19 cellular contexts compared by ENCODE assay signal in genomic region chr3:171377859-171378258, GRCh38.
DNase-seq lines count a peak whose midpoint lies in the region; ATAC-seq and TF ChIP-seq lines count a peak whose summit lies in the region.
"Had no signal": no experiment of that assay in that cellular context is flagged by ENCODE, and none has a peak within 500 bp of the region (broad histone marks: within the 10 kb centered on the region; RNA-seq: fewer than 3 reads in every experiment).

No MANE protein-coding gene starts in this region.

- no peaks in the 10 kb centered on the region for H3K27me3 Mint-ChIP-seq in natural killer cell (ENCODE audit: low read depth in 2 of 2)
- no peaks in the 10 kb centered on the region for H3K27me3 Mint-ChIP-seq in natural killer cell treated with Interleukin-12 subunit alpha and Interleukin-12 subunit beta and Interleukin-15 and Interleukin-18, amount 100 ng/mL, for 72 hours
- H3K27me3 Mint-ChIP-seq: B cell; CD4-positive, alpha-beta T cell had no signal

- H4K8ac ChIP-seq in mesenchymal stem cell (ENCODE audit: low read length) = no peak overlapping the region

- no peak for TF ChIP-seq CTCF in natural killer cell (IDR thresholded peaks at IDR 0.05)

- H2BK5ac ChIP-seq in mesenchymal stem cell (ENCODE audit: low read depth, low read length, poor library complexity, severe bottlenecking) = no peak overlapping the region

- H2AFZ ChIP-seq in mesenchymal stem cell (ENCODE audit: low read depth, low read length) = no peak overlapping the region

- H3K36me3 Mint-ChIP-seq in natural killer cell = no peaks in the 10 kb centered on the region
- H3K36me3 Mint-ChIP-seq in natural killer cell treated with Interleukin-12 subunit alpha and Interleukin-12 subunit beta and Interleukin-15 and Interleukin-18, amount 100 ng/mL, for 72 hours = no peaks in the 10 kb centered on the region

- no peak overlapping the region for H3K27ac ChIP-seq in mesenchymal stem cell (ENCODE audit: low read length, poor library complexity, severe bottlenecking)
- H3K27ac ChIP-seq: 22Rv1, KMS-11 had no signal

- intact Hi-C loops in natural killer cell (cut with micrococcal nuclease) = no loop called here

- H3K14ac ChIP-seq in mesenchymal stem cell (ENCODE audit: low read length in 2 of 2) = no peak overlapping the region

- H3K9ac ChIP-seq in mesenchymal stem cell (ENCODE audit: low read length) = no peak overlapping the region
- H3K9ac ChIP-seq: KMS-11 had no signal

- no peak for DNase-seq in natural killer cell
- DNase-seq in natural killer cell treated with Interleukin-12 subunit alpha and Interleukin-12 subunit beta and Interleukin-15 and Interleukin-18, amount 100 ng/mL, for 72 hours (ENCODE audit: low spot score) = no peak
- peak; percentile 17 for DNase-seq in RPMI8226
- DNase-seq in mesenchymal stem cell = no peak
- DNase-seq in H4 (ENCODE audit: low spot score) = no peak
- no peak for DNase-seq in activated CD4-positive, CD25-positive, alpha-beta regulatory T cell treated with anti-CD3 and anti-CD28 coated beads, Interleukin-2, amount 50 U/mL, for 72 hours
- no peak for DNase-seq in AG08396 (ENCODE audit: low spot score)
- DNase-seq: ACHN; C1 segment of cervical spinal cord; CD4-positive, alpha-beta T cell; DMS79; GDM1; GOT3 had no signal

- peak overlapping the region; percentile 8 to 33 for H3K27ac Mint-ChIP-seq in natural killer cell
- H3K27ac Mint-ChIP-seq in natural killer cell treated with Interleukin-12 subunit alpha and Interleukin-12 subunit beta and Interleukin-15 and Interleukin-18, amount 100 ng/mL, for 72 hours = peak overlapping the region in 1 of 2 donors; percentile 70
- H3K27ac Mint-ChIP-seq: B cell; CD4-positive, alpha-beta T cell had no signal

- no peak overlapping the region for H3K4ac ChIP-seq in mesenchymal stem cell (ENCODE audit: low read depth in 1 of 2, low read length in 2 of 2)

- no peak overlapping the region for H2BK120ac ChIP-seq in mesenchymal stem cell (ENCODE audit: low read depth, low read length)

- no peak overlapping the region for H3K4me2 ChIP-seq in mesenchymal stem cell (ENCODE audit: low read length, poor library complexity, severe bottlenecking)
- H3K4me2 ChIP-seq: KMS-11 had no signal

- peaks cover 36 to 45% of the 10 kb centered on the region in 2 donors for H3K4me1 Mint-ChIP-seq in natural killer cell
- peaks cover 11 to 24% of the 10 kb centered on the region in 2 donors for H3K4me1 Mint-ChIP-seq in natural killer cell treated with Interleukin-12 subunit alpha and Interleukin-12 subunit beta and Interleukin-15 and Interleukin-18, amount 100 ng/mL, for 72 hours (ENCODE audit: low read depth in 2 of 2)
- H3K4me1 Mint-ChIP-seq: B cell had no signal

- H2BK12ac ChIP-seq in mesenchymal stem cell (ENCODE audit: low read length in 2 of 2) = no peak overlapping the region

- no peak for ATAC-seq in natural killer cell
- no peak for ATAC-seq in natural killer cell treated with Interleukin-12 subunit alpha and Interleukin-12 subunit beta and Interleukin-15 and Interleukin-18, amount 100 ng/mL, for 72 hours
- no peak for ATAC-seq in HG02759 (IDR thresholded peaks at IDR 0.05; ENCODE audit: unreplicated experiment)
- ATAC-seq: HepG2 had no signal

- H3K23ac ChIP-seq in mesenchymal stem cell (ENCODE audit: low read length in 2 of 2) = no peak overlapping the region

- no peaks in the 10 kb centered on the region for H3K27me3 ChIP-seq in mesenchymal stem cell (ENCODE audit: control insufficient read depth in 1 of 2, insufficient read depth in 1 of 2, low read length in 2 of 2)

- no peaks in the 10 kb centered on the region for H3K9me3 Mint-ChIP-seq in natural killer cell
- no peaks in the 10 kb centered on the region for H3K9me3 Mint-ChIP-seq in natural killer cell treated with Interleukin-12 subunit alpha and Interleukin-12 subunit beta and Interleukin-15 and Interleukin-18, amount 100 ng/mL, for 72 hours
- H3K9me3 Mint-ChIP-seq: CD4-positive, alpha-beta T cell had no signal

- H3K4me3 ChIP-seq in mesenchymal stem cell (ENCODE audit: insufficient read depth in 1 of 2, low read depth in 1 of 2, low read length in 2 of 2) = no peak overlapping the region
- H3K4me3 ChIP-seq: HAP-1 had no signal

- H3K18ac ChIP-seq in mesenchymal stem cell (ENCODE audit: low read depth in 1 of 2, low read length in 2 of 2) = no peak overlapping the region

- H2AK5ac ChIP-seq in mesenchymal stem cell (ENCODE audit: low read length, severe bottlenecking) = peak overlapping the region; percentile 63

- H3K9me3 ChIP-seq in mesenchymal stem cell (ENCODE audit: control insufficient read depth, low read length) = no peaks in the 10 kb centered on the region
- H3K9me3 ChIP-seq: HAP-1 had no signal

- H3K4me3 Mint-ChIP-seq in natural killer cell = no peak overlapping the region
- no peak overlapping the region for H3K4me3 Mint-ChIP-seq in natural killer cell treated with Interleukin-12 subunit alpha and Interleukin-12 subunit beta and Interleukin-15 and Interleukin-18, amount 100 ng/mL, for 72 hours
- H3K4me3 Mint-ChIP-seq: B cell; CD4-positive, alpha-beta T cell had no signal

- H3K79me1 ChIP-seq in mesenchymal stem cell (replicated peaks; ENCODE audit: low read length, poor library complexity, severe bottlenecking) = peaks cover 24% of the 10 kb centered on the region

- H2BK15ac ChIP-seq in mesenchymal stem cell (ENCODE audit: low read depth, poor library complexity, severe bottlenecking) = no peak overlapping the region

- H4K91ac ChIP-seq in mesenchymal stem cell (ENCODE audit: low read length) = no peak overlapping the region

- H3K36me3 ChIP-seq in mesenchymal stem cell (ENCODE audit: control insufficient read depth in 1 of 2, insufficient read depth in 2 of 2, low read depth in 1 of 2, low read length in 2 of 2) = no peaks in the 10 kb centered on the region
- H3K36me3 ChIP-seq: HAP-1 had no signal

- WGBS in mesenchymal stem cell = 100% methylated on average over 1 of the region's 1 CpG

- H3K4me1 ChIP-seq in mesenchymal stem cell (ENCODE audit: control insufficient read depth, insufficient read depth, low read depth, low read length) = peaks cover 12% of the 10 kb centered on the region
